In genomic region chr22:50255099-50255498, GRCh38 we compare ENCODE assay signal across 20 cellular contexts. TPM values are rescaled to one million over a fixed set of nuclear protein-coding genes. Genes with fewer than 3 reads are reported as not detected.
DNase-seq lines count a peak whose midpoint lies in the region; ATAC-seq, FAIRE-seq and TF ChIP-seq lines count a peak whose summit lies in the region.
"Had no signal": no experiment of that assay in that cellular context is flagged by ENCODE, and none has a peak within 500 bp of the region (broad histone marks: within the 10 kb centered on the region; RNA-seq: fewer than 3 reads in every experiment).

No MANE protein-coding gene starts in this region.

- TF ChIP-seq POLR2A in HepG2 (IDR thresholded peaks at IDR 0.05; ENCODE audit: insufficient read depth in 1 of 2, low read depth in 2 of 2, low read length in 2 of 2) (no peak), right lobe of liver (IDR thresholded peaks at IDR 0.05) (no peak)

- no TSS peak for BruUV-seq in HepG2 (replicated peaks; lab: Mats Ljungman, UMichigan)

- H3K4me3 Mint-ChIP-seq in T-helper 17 cell = no peak overlapping the region
- H3K4me3 Mint-ChIP-seq: CD4-positive, CD25-positive, alpha-beta regulatory T cell; CD8-positive, alpha-beta memory T cell; H9 had no signal

- no peak for FAIRE-seq in HepG2 (lab: Jason Lieb, UNC)
- FAIRE-seq: A204.1, GM12878, H1 had no signal

- H3K36me3 ChIP-seq in HepG2 (replicated peaks in 1 of 2; ENCODE audit: control insufficient read depth in 1 of 2, insufficient read depth in 2 of 2, low read length in 2 of 2) (peaks cover 3% of the 10 kb centered on the region in 2 experiments; a peak in 1 of 5 replicates), right lobe of liver (no peaks in the 10 kb centered on the region)

- H3K9me3 ChIP-seq in HepG2 (ENCODE audit: low read length) (no peaks in the 10 kb centered on the region), right lobe of liver (no peaks in the 10 kb centered on the region), T-helper 17 cell (ENCODE audit: control insufficient read depth, low read length, poor library complexity, severe bottlenecking) (no peaks in the 10 kb centered on the region)
- H3K9me3 ChIP-seq: BE2C had no signal

- no peak overlapping the region for H3K4me2 ChIP-seq in HepG2 (ENCODE audit: low read depth, low read length)

- in situ Hi-C loops in HepG2 (cut with HindIII; ENCODE audit: extremely low pct_ligation_motif_present, low pct_unique_long_range_greater_than_20kb) = no loop called here

- no peak overlapping the region for H3K9ac ChIP-seq in HepG2 (ENCODE audit: insufficient read depth, low read depth, low read length)

- H3K27ac ChIP-seq in HepG2 (ENCODE audit: extremely low read length, insufficient read depth, low read length) (no peak overlapping the region), right lobe of liver (no peak overlapping the region)

- no peaks in the 10 kb centered on the region for H3K27me3 ChIP-seq in HepG2 (ENCODE audit: control insufficient read depth in 1 of 2, insufficient read depth in 2 of 2, low read length in 2 of 2)
- H3K27me3 ChIP-seq in right lobe of liver = no peaks in the 10 kb centered on the region
- H3K27me3 ChIP-seq: BE2C had no signal

- no peak overlapping the region for H2AFZ ChIP-seq in HepG2 (ENCODE audit: low read length)

- no peak for ATAC-seq in HepG2
- no peak for ATAC-seq in right lobe of liver
- no peak for ATAC-seq in T-helper 17 cell
- ATAC-seq in GM19397 (IDR thresholded peaks at IDR 0.05; ENCODE audit: unreplicated experiment) = no peak
- ATAC-seq: GM12878 had no signal

- no peak for DNase-seq in HepG2 (ENCODE audit: low spot score)
- DNase-seq in right lobe of liver = no peak
- no peak for DNase-seq in T-helper 17 cell
- no peak for DNase-seq in NCI-H2081 treated with DMSO at 0.1 percent for 48 hours (lab: John Stamatoyannopoulos, UW)
- DNase-seq: ACHN; BE2C; C1 segment of cervical spinal cord; CD4-positive, CD25-positive, alpha-beta regulatory T cell; CD8-positive, alpha-beta memory T cell; COR-L47; DMS 273 treated with DMSO at 0.1 percent for 48 hours; DMS53; DND-41; EL; H9; KBM-7 had no signal

- peak overlapping the region; percentile 53 for H3K27ac Mint-ChIP-seq in T-helper 17 cell
- H3K27ac Mint-ChIP-seq: CD4-positive, CD25-positive, alpha-beta regulatory T cell; CD8-positive, alpha-beta memory T cell; H9 had no signal

- H3K4me3 ChIP-seq in HepG2 (replicated peaks in 1 of 3; ENCODE audit: insufficient read depth in 1 of 3, low read depth in 2 of 3, low read length in 3 of 3) (no peak overlapping the region), right lobe of liver (no peak overlapping the region)
- H3K4me3 ChIP-seq: GM12878 had no signal

- H3K79me2 ChIP-seq in HepG2 (ENCODE audit: insufficient read depth, low read length) = peaks cover 2% of the 10 kb centered on the region

- H3K36me3 Mint-ChIP-seq in T-helper 17 cell (ENCODE audit: low read depth) = no peaks in the 10 kb centered on the region
- H3K36me3 Mint-ChIP-seq: CD4-positive, CD25-positive, alpha-beta regulatory T cell had no signal

- POLR2A ChIA-PET in HepG2 (lab: Yijun Ruan, JAX) = no interaction called here

- H3K4me1 ChIP-seq in HepG2 (ENCODE audit: insufficient read depth, low read length) = peaks cover 39% of the 10 kb centered on the region
- H3K4me1 ChIP-seq in right lobe of liver = peaks cover 0 to 39% (median 10%) of the 10 kb centered on the region in 4 donors

- H3K27me3 Mint-ChIP-seq in T-helper 17 cell = peaks cover 17% of the 10 kb centered on the region

- intact Hi-C loops in HepG2 (cut with micrococcal nuclease; ENCODE audit: unreplicated experiment) (no loop called here), right lobe of liver (cut with DNase I) (no loop called here)

- TF ChIP-seq EP300 in HepG2 (IDR thresholded peaks at IDR 0.05; ENCODE audit: low read depth in 2 of 2, low read length in 2 of 2) = no peak
- TF ChIP-seq EP300 in HepG2 (CRISPR knock-in tag; IDR thresholded peaks at IDR 0.05; ENCODE audit: borderline replicate concordance) = no peak

- peaks cover 4% of the 10 kb centered on the region for H3K4me1 Mint-ChIP-seq in T-helper 17 cell

- TF ChIP-seq CTCF in HepG2 (CRISPR knock-in tag; IDR thresholded peaks at IDR 0.05) (no peak), right lobe of liver (IDR thresholded peaks at IDR 0.05) (no peak)

- WGBS in HepG2 (ENCODE audit: low lambda C conversion rate) = 99% methylated on average over 12 of the region's 19 CpGs
- WGBS in right lobe of liver (ENCODE audit: insufficient coverage, low coverage, low lambda C conversion rate, missing lambda C conversion rate) = no CpG with 5 or more reads among the region's 19 CpGs

- TF ChIP-seq RAD21 in HepG2 (CRISPR knock-in tag; IDR thresholded peaks at IDR 0.05) = no peak

- no peaks in the 10 kb centered on the region for H4K20me1 ChIP-seq in HepG2 (ENCODE audit: insufficient read depth, low read length)

- CTCF ChIA-PET in HepG2 (lab: Yijun Ruan, JAX; ENCODE audit: low intra/inter-chr PET ratio, low total read pairs) = no interaction called here

RNA-seq across cellular contexts. Expression of gene HDAC10, which starts 4.0 kb away (rescaled TPM):
- 4.0 and 13.9 TPM in 2 replicates for total RNA-seq in HepG2 (2016; rRNA removed; fragmentation: Illumina TruSeq; extraction: Trizol)
- total RNA-seq in HepG2 (2016; cell fraction: cytosol; rRNA removed; fragmentation: Illumina TruSeq; extraction: Trizol; ENCODE audit: low read depth) = 7.1 and 8.7 TPM in 2 replicates
- total RNA-seq in HepG2 (2016; cell fraction: insoluble cytoplasmic fraction; rRNA removed; fragmentation: Illumina TruSeq; extraction: Trizol) = 4.1 and 13.9 TPM in 2 replicates
- total RNA-seq in HepG2 (2016; cell fraction: membrane; rRNA removed; fragmentation: Illumina TruSeq; extraction: Trizol) = 4.4 and 4.6 TPM in 2 replicates
- total RNA-seq in HepG2 (2016; cell fraction: nucleus; rRNA removed; fragmentation: Illumina TruSeq; extraction: Trizol) = 23.1 and 23.7 TPM in 2 replicates
- 14.9 and 19.7 TPM in 2 replicates for polyA plus RNA-seq in HepG2 (2011; rRNA removed)
- polyA plus RNA-seq in HepG2 (2011; cell fraction: cytosol; rRNA removed) = 1.8 and 3.9 TPM in 2 replicates
- 257 and 366 TPM in 2 replicates for polyA plus RNA-seq in HepG2 (2011; cell fraction: nucleus; rRNA removed)
- 15.0 and 23.8 TPM in 2 replicates for polyA plus RNA-seq in HepG2 (2012)
- 0.86 TPM in 2 replicates for polyA plus RNA-seq in HepG2 (2016; cell fraction: cytosol; fragmentation: Illumina TruSeq; extraction: Trizol; ENCODE audit: low read depth)
- polyA plus RNA-seq in HepG2 (2016; cell fraction: insoluble cytoplasmic fraction; fragmentation: Illumina TruSeq; extraction: Trizol; ENCODE audit: low read depth) = 3.2 and 5.7 TPM in 2 replicates
- 2.1 TPM in 2 replicates for polyA plus RNA-seq in HepG2 (2016; cell fraction: membrane; fragmentation: Illumina TruSeq; extraction: Trizol; ENCODE audit: low read depth)
- polyA plus RNA-seq in HepG2 (2016; cell fraction: nucleus; fragmentation: Illumina TruSeq; extraction: Trizol; ENCODE audit: insufficient read depth, low read depth) = 72.4 and 82.8 TPM in 2 replicates
- 7.7 and 20.9 TPM in 2 replicates for polyA minus RNA-seq in HepG2 (2011; rRNA and poly(A)+ RNA removed; ENCODE audit: low replicate concordance)
- polyA minus RNA-seq in HepG2 (2011; cell fraction: cytosol; rRNA and poly(A)+ RNA removed) = 3.9 and 4.2 TPM in 2 replicates
- 34.9 and 37.9 TPM in 2 replicates for polyA minus RNA-seq in HepG2 (2011; cell fraction: nucleus; rRNA and poly(A)+ RNA removed)
- total RNA-seq in right lobe of liver = 10 to 100 TPM; 19.6 to 30.5 (median 23.0) TPM
- total RNA-seq in T-helper 17 cell = 100 to 1,000 TPM in 1 of 2 donors, 10 to 100 TPM in 1; 95.5 to 105 TPM

RNA-seq across cellular contexts. Expression of gene MAPK12, which starts 6.4 kb away (rescaled TPM):
- total RNA-seq in HepG2 (2016; rRNA removed; fragmentation: Illumina TruSeq; extraction: Trizol) (15.0 and 23.3 TPM in 2 replicates), right lobe of liver (1 to 10 TPM; 2.1 to 7.6 (median 3.6) TPM), T-helper 17 cell (1 to 10 TPM; 1.7 to 1.9 TPM)
- total RNA-seq in HepG2 (2016; cell fraction: cytosol; rRNA removed; fragmentation: Illumina TruSeq; extraction: Trizol; ENCODE audit: low read depth) = 25.0 and 26.8 TPM in 2 replicates
- total RNA-seq in HepG2 (2016; cell fraction: insoluble cytoplasmic fraction; rRNA removed; fragmentation: Illumina TruSeq; extraction: Trizol) = 15.4 and 25.6 TPM in 2 replicates
- 43.0 and 45.2 TPM in 2 replicates for total RNA-seq in HepG2 (2016; cell fraction: membrane; rRNA removed; fragmentation: Illumina TruSeq; extraction: Trizol)
- 20.3 and 23.6 TPM in 2 replicates for total RNA-seq in HepG2 (2016; cell fraction: nucleus; rRNA removed; fragmentation: Illumina TruSeq; extraction: Trizol)
- polyA plus RNA-seq in HepG2 (2011; rRNA removed) = 22.2 and 22.8 TPM in 2 replicates
- 12.9 and 20.7 TPM in 2 replicates for polyA plus RNA-seq in HepG2 (2011; cell fraction: cytosol; rRNA removed)
- polyA plus RNA-seq in HepG2 (2011; cell fraction: nucleus; rRNA removed) = 115 and 151 TPM in 2 replicates
- polyA plus RNA-seq in HepG2 (2012) = 6.9 and 10.9 TPM in 2 replicates
- polyA plus RNA-seq in HepG2 (2016; cell fraction: cytosol; fragmentation: Illumina TruSeq; extraction: Trizol; ENCODE audit: low read depth) = 27.8 and 28.1 TPM in 2 replicates
- polyA plus RNA-seq in HepG2 (2016; cell fraction: insoluble cytoplasmic fraction; fragmentation: Illumina TruSeq; extraction: Trizol; ENCODE audit: low read depth) = 14.6 and 16.4 TPM in 2 replicates
- polyA plus RNA-seq in HepG2 (2016; cell fraction: membrane; fragmentation: Illumina TruSeq; extraction: Trizol; ENCODE audit: low read depth) = 37.0 and 38.8 TPM in 2 replicates
- 56.9 and 60.1 TPM in 2 replicates for polyA plus RNA-seq in HepG2 (2016; cell fraction: nucleus; fragmentation: Illumina TruSeq; extraction: Trizol; ENCODE audit: insufficient read depth, low read depth)
- 16.5 and 18.7 TPM in 2 replicates for polyA minus RNA-seq in HepG2 (2011; rRNA and poly(A)+ RNA removed; ENCODE audit: low replicate concordance)
- 5.1 and 9.2 TPM in 2 replicates for polyA minus RNA-seq in HepG2 (2011; cell fraction: cytosol; rRNA and poly(A)+ RNA removed)
- polyA minus RNA-seq in HepG2 (2011; cell fraction: nucleus; rRNA and poly(A)+ RNA removed) = 25.6 and 25.8 TPM in 2 replicates

RNA-seq across cellular contexts. Expression of gene TUBGCP6, which starts 10.3 kb away (rescaled TPM):
- total RNA-seq in HepG2 (2016; rRNA removed; fragmentation: Illumina TruSeq; extraction: Trizol) = 5.8 and 15.7 TPM in 2 replicates
- 3.8 and 4.4 TPM in 2 replicates for total RNA-seq in HepG2 (2016; cell fraction: cytosol; rRNA removed; fragmentation: Illumina TruSeq; extraction: Trizol; ENCODE audit: low read depth)
- 4.6 and 17.4 TPM in 2 replicates for total RNA-seq in HepG2 (2016; cell fraction: insoluble cytoplasmic fraction; rRNA removed; fragmentation: Illumina TruSeq; extraction: Trizol)
- total RNA-seq in HepG2 (2016; cell fraction: membrane; rRNA removed; fragmentation: Illumina TruSeq; extraction: Trizol) = 4.6 and 5.1 TPM in 2 replicates
- total RNA-seq in HepG2 (2016; cell fraction: nucleus; rRNA removed; fragmentation: Illumina TruSeq; extraction: Trizol) = 23.1 and 29.5 TPM in 2 replicates
- polyA plus RNA-seq in HepG2 (2011; rRNA removed) = 14.6 and 23.7 TPM in 2 replicates
- polyA plus RNA-seq in HepG2 (2011; cell fraction: cytosol; rRNA removed) = 2.6 and 4.8 TPM in 2 replicates
- polyA plus RNA-seq in HepG2 (2011; cell fraction: nucleus; rRNA removed) = 276 and 340 TPM in 2 replicates
- 13.4 and 15.8 TPM in 2 replicates for polyA plus RNA-seq in HepG2 (2012)
- polyA plus RNA-seq in HepG2 (2016; cell fraction: cytosol; fragmentation: Illumina TruSeq; extraction: Trizol; ENCODE audit: low read depth) = 0.95 and 1.2 TPM in 2 replicates
- 3.6 and 4.4 TPM in 2 replicates for polyA plus RNA-seq in HepG2 (2016; cell fraction: insoluble cytoplasmic fraction; fragmentation: Illumina TruSeq; extraction: Trizol; ENCODE audit: low read depth)
- 0.86 and 2.1 TPM in 2 replicates for polyA plus RNA-seq in HepG2 (2016; cell fraction: membrane; fragmentation: Illumina TruSeq; extraction: Trizol; ENCODE audit: low read depth)
- 62.8 and 72.9 TPM in 2 replicates for polyA plus RNA-seq in HepG2 (2016; cell fraction: nucleus; fragmentation: Illumina TruSeq; extraction: Trizol; ENCODE audit: insufficient read depth, low read depth)
- polyA minus RNA-seq in HepG2 (2011; rRNA and poly(A)+ RNA removed; ENCODE audit: low replicate concordance) = 11.6 and 16.8 TPM in 2 replicates
- polyA minus RNA-seq in HepG2 (2011; cell fraction: cytosol; rRNA and poly(A)+ RNA removed) = 2.7 and 4.0 TPM in 2 replicates
- polyA minus RNA-seq in HepG2 (2011; cell fraction: nucleus; rRNA and poly(A)+ RNA removed) = 32.9 and 40.9 TPM in 2 replicates
- 10 to 100 TPM; 10.4 to 22.6 (median 14.6) TPM for total RNA-seq in right lobe of liver
- 100 to 1,000 TPM; 110 to 122 TPM for total RNA-seq in T-helper 17 cell

RNA-seq across cellular contexts. Expression of gene MAPK11, which starts 15.1 kb away (rescaled TPM):
- total RNA-seq in HepG2 (2016; rRNA removed; fragmentation: Illumina TruSeq; extraction: Trizol) (0.15 TPM in 1 of 2 replicates, not detected in the other), right lobe of liver (1 to 10 TPM; 1.7 to 6.4 (median 2.5) TPM), T-helper 17 cell (10 to 100 TPM; 13.2 to 14.4 TPM)
- not detected in 2 replicates for total RNA-seq in HepG2 (2016; cell fraction: cytosol; rRNA removed; fragmentation: Illumina TruSeq; extraction: Trizol; ENCODE audit: low read depth)
- 0.12 and 0.15 TPM in 2 replicates for total RNA-seq in HepG2 (2016; cell fraction: insoluble cytoplasmic fraction; rRNA removed; fragmentation: Illumina TruSeq; extraction: Trizol)
- total RNA-seq in HepG2 (2016; cell fraction: membrane; rRNA removed; fragmentation: Illumina TruSeq; extraction: Trizol) = 0.10 and 0.19 TPM in 2 replicates
- total RNA-seq in HepG2 (2016; cell fraction: nucleus; rRNA removed; fragmentation: Illumina TruSeq; extraction: Trizol) = 0.28 TPM in 1 of 2 replicates, not detected in the other
- polyA plus RNA-seq in HepG2 (2011; rRNA removed) = 0.17 and 0.46 TPM in 2 replicates
- 0.13 and 0.19 TPM in 2 replicates for polyA plus RNA-seq in HepG2 (2011; cell fraction: cytosol; rRNA removed)
- 1.9 TPM in 2 replicates for polyA plus RNA-seq in HepG2 (2011; cell fraction: nucleus; rRNA removed)
- 0.21 TPM in 1 of 2 replicates, not detected in the other for polyA plus RNA-seq in HepG2 (2012)
- polyA plus RNA-seq in HepG2 (2016; cell fraction: cytosol; fragmentation: Illumina TruSeq; extraction: Trizol; ENCODE audit: low read depth) = 0.05 and 0.07 TPM in 2 replicates
- polyA plus RNA-seq in HepG2 (2016; cell fraction: insoluble cytoplasmic fraction; fragmentation: Illumina TruSeq; extraction: Trizol; ENCODE audit: low read depth) = 0.19 and 0.24 TPM in 2 replicates
- 0.13 TPM in 1 of 2 replicates, not detected in the other for polyA plus RNA-seq in HepG2 (2016; cell fraction: membrane; fragmentation: Illumina TruSeq; extraction: Trizol; ENCODE audit: low read depth)
- 0.25 and 0.37 TPM in 2 replicates for polyA plus RNA-seq in HepG2 (2016; cell fraction: nucleus; fragmentation: Illumina TruSeq; extraction: Trizol; ENCODE audit: insufficient read depth, low read depth)
- polyA minus RNA-seq in HepG2 (2011; rRNA and poly(A)+ RNA removed; ENCODE audit: low replicate concordance) = 0.58 and 0.94 TPM in 2 replicates
- not detected in 2 replicates for polyA minus RNA-seq in HepG2 (2011; cell fraction: cytosol; rRNA and poly(A)+ RNA removed)
- polyA minus RNA-seq in HepG2 (2011; cell fraction: nucleus; rRNA and poly(A)+ RNA removed) = 0.13 TPM in 1 of 2 replicates, not detected in the other

RNA-seq across cellular contexts. Expression of gene PLXNB2, which starts 52.3 kb away (rescaled TPM):
- 19.3 and 32.6 TPM in 2 replicates for total RNA-seq in HepG2 (2016; rRNA removed; fragmentation: Illumina TruSeq; extraction: Trizol)
- 4.6 and 4.9 TPM in 2 replicates for total RNA-seq in HepG2 (2016; cell fraction: cytosol; rRNA removed; fragmentation: Illumina TruSeq; extraction: Trizol; ENCODE audit: low read depth)
- 16.8 and 32.7 TPM in 2 replicates for total RNA-seq in HepG2 (2016; cell fraction: insoluble cytoplasmic fraction; rRNA removed; fragmentation: Illumina TruSeq; extraction: Trizol)
- total RNA-seq in HepG2 (2016; cell fraction: membrane; rRNA removed; fragmentation: Illumina TruSeq; extraction: Trizol) = 13.7 and 15.6 TPM in 2 replicates
- 43.2 and 57.8 TPM in 2 replicates for total RNA-seq in HepG2 (2016; cell fraction: nucleus; rRNA removed; fragmentation: Illumina TruSeq; extraction: Trizol)
- 68.9 and 79.4 TPM in 2 replicates for polyA plus RNA-seq in HepG2 (2011; rRNA removed)
- 46.5 and 75.4 TPM in 2 replicates for polyA plus RNA-seq in HepG2 (2011; cell fraction: cytosol; rRNA removed)
- 265 and 413 TPM in 2 replicates for polyA plus RNA-seq in HepG2 (2011; cell fraction: nucleus; rRNA removed)
- 53.9 and 72.9 TPM in 2 replicates for polyA plus RNA-seq in HepG2 (2012)
- 5.5 and 6.2 TPM in 2 replicates for polyA plus RNA-seq in HepG2 (2016; cell fraction: cytosol; fragmentation: Illumina TruSeq; extraction: Trizol; ENCODE audit: low read depth)
- 16.2 and 23.0 TPM in 2 replicates for polyA plus RNA-seq in HepG2 (2016; cell fraction: insoluble cytoplasmic fraction; fragmentation: Illumina TruSeq; extraction: Trizol; ENCODE audit: low read depth)
- 10.1 and 11.9 TPM in 2 replicates for polyA plus RNA-seq in HepG2 (2016; cell fraction: membrane; fragmentation: Illumina TruSeq; extraction: Trizol; ENCODE audit: low read depth)
- polyA plus RNA-seq in HepG2 (2016; cell fraction: nucleus; fragmentation: Illumina TruSeq; extraction: Trizol; ENCODE audit: insufficient read depth, low read depth) = 148 and 155 TPM in 2 replicates
- polyA minus RNA-seq in HepG2 (2011; rRNA and poly(A)+ RNA removed; ENCODE audit: low replicate concordance) = 61.5 and 149 TPM in 2 replicates
- polyA minus RNA-seq in HepG2 (2011; cell fraction: cytosol; rRNA and poly(A)+ RNA removed) = 76.6 and 89.8 TPM in 2 replicates
- polyA minus RNA-seq in HepG2 (2011; cell fraction: nucleus; rRNA and poly(A)+ RNA removed) = 57.9 and 61.3 TPM in 2 replicates
- total RNA-seq in right lobe of liver = 100 to 1,000 TPM; 154 to 181 (median 161) TPM
- total RNA-seq in T-helper 17 cell = 1 to 10 TPM; 3.0 to 7.6 TPM
